12 cellular contexts compared by ENCODE assay signal in genomic region chr3:27591321-27591711, GRCh38.
DNase-seq lines count a peak whose midpoint lies in the region; ATAC-seq, FAIRE-seq and TF ChIP-seq lines count a peak whose summit lies in the region.
"Had no signal": no experiment of that assay in that cellular context is flagged by ENCODE, and none has a peak within 500 bp of the region (broad histone marks: within the 10 kb centered on the region; RNA-seq: fewer than 3 reads in every experiment).

No MANE protein-coding gene starts in this region.

- H3K4me1 Mint-ChIP-seq in activated CD4-positive, alpha-beta memory T cell treated with anti-CD3 and anti-CD28 coated beads for 36 hours (ENCODE audit: low read depth) = peaks cover 29% of the 10 kb centered on the region

- TF ChIP-seq CTCF in left ventricle myocardium inferior (IDR thresholded peaks at IDR 0.05; ENCODE audit: borderline replicate concordance) = no peak

- H3K27ac ChIP-seq in left ventricle myocardium inferior (replicated peaks) (peak overlapping the region; percentile 83), skin epidermis (peak overlapping the region in 19 of 21 experiments; percentile 9 to 90 (median 73))
- H3K27ac ChIP-seq: WERI-Rb-1 had no signal

- peaks cover 43% of the 10 kb centered on the region for H3K4me1 ChIP-seq in left ventricle myocardium inferior
- H3K4me1 ChIP-seq: pancreas had no signal

- no peak for DNase-seq in H54 (ENCODE audit: insufficient read length, low spot score)
- DNase-seq in activated CD4-positive, alpha-beta memory T cell treated with anti-CD3 and anti-CD28 coated beads for 36 hours = no peak
- DNase-seq in left ventricle myocardium inferior = no peak
- no peak for DNase-seq in stimulated activated naive CD4-positive, alpha-beta T cell treated with Interleukin-2 at 50 U/mL for 16 hours (lab: John Stamatoyannopoulos, UW)
- no peak for DNase-seq in HuH-7.5 (ENCODE audit: low spot score)
- no peak for DNase-seq in COLO829 (ENCODE audit: low spot score)
- DNase-seq: NCI-H1417 treated with DMSO at 0.1 percent for 48 hours, pancreas, WERI-Rb-1 had no signal

- no peak for ATAC-seq in GM19463 (IDR thresholded peaks at IDR 0.05; ENCODE audit: unreplicated experiment)

- CTCF ChIA-PET in activated CD4-positive, alpha-beta memory T cell treated with anti-CD3 and anti-CD28 coated beads for 36 hours (lab: Charles Lee) = interaction anchor here (0.9 to 3.0 kb wide), 4 partner anchors 41 to 234 kb away, joined by 3 to 15 read pairs (median 7); no protein-coding TSS in a partner anchor

- H3K36me3 ChIP-seq in left ventricle myocardium inferior = no peaks in the 10 kb centered on the region
- H3K36me3 ChIP-seq: pancreas, WERI-Rb-1 had no signal

- H3K4me3 Mint-ChIP-seq in activated CD4-positive, alpha-beta memory T cell treated with anti-CD3 and anti-CD28 coated beads for 36 hours = no peak overlapping the region

- peak overlapping the region; percentile 62 for H3K27ac Mint-ChIP-seq in activated CD4-positive, alpha-beta memory T cell treated with anti-CD3 and anti-CD28 coated beads for 36 hours

- H3K4me3 ChIP-seq in left ventricle myocardium inferior = peak overlapping the region; percentile 4
- H3K4me3 ChIP-seq in skin epidermis = no peak overlapping the region
- H3K4me3 ChIP-seq: pancreas had no signal

- H3K9me3 ChIP-seq in left ventricle myocardium inferior (replicated peaks) = no peaks in the 10 kb centered on the region
- H3K9me3 ChIP-seq: pancreas had no signal

- no peaks in the 10 kb centered on the region for H3K9me3 Mint-ChIP-seq in activated CD4-positive, alpha-beta memory T cell treated with anti-CD3 and anti-CD28 coated beads for 36 hours

- H3K27me3 ChIP-seq in left ventricle myocardium inferior (ENCODE audit: low read depth) = no peaks in the 10 kb centered on the region
- H3K27me3 ChIP-seq: pancreas had no signal

- H3K27me3 Mint-ChIP-seq in activated CD4-positive, alpha-beta memory T cell treated with anti-CD3 and anti-CD28 coated beads for 36 hours = no peaks in the 10 kb centered on the region

- POLR2A ChIA-PET in activated CD4-positive, alpha-beta memory T cell treated with anti-CD3 and anti-CD28 coated beads for 36 hours (lab: Charles Lee) = interaction anchor here (1.1 to 1.4 kb wide), 3 partner anchors 41 to 735 kb away, joined by 4 to 5 read pairs (median 5); no protein-coding TSS in a partner anchor

- H3K36me3 Mint-ChIP-seq in activated CD4-positive, alpha-beta memory T cell treated with anti-CD3 and anti-CD28 coated beads for 36 hours = no peaks in the 10 kb centered on the region

- intact Hi-C loops in activated CD4-positive, alpha-beta memory T cell treated with anti-CD3 and anti-CD28 coated beads for 36 hours (cut with micrococcal nuclease) = loop anchor here (2.0 to 5.0 kb wide), 3 partner anchors 47 to 234 kb away; no protein-coding TSS in a partner anchor
- intact Hi-C loops in left ventricle myocardium inferior (cut with micrococcal nuclease) = no loop called here

- peak; percentile 62 for FAIRE-seq in H54 (lab: Jason Lieb, UNC)
- FAIRE-seq: endometrium, pancreas had no signal

- TF ChIP-seq POLR2A in H54 (IDR thresholded peaks at IDR 0.05; ENCODE audit: low read depth, low read length) = no peak
